ENCODE assay signal across 8 cellular contexts in the genomic region with DNA sequence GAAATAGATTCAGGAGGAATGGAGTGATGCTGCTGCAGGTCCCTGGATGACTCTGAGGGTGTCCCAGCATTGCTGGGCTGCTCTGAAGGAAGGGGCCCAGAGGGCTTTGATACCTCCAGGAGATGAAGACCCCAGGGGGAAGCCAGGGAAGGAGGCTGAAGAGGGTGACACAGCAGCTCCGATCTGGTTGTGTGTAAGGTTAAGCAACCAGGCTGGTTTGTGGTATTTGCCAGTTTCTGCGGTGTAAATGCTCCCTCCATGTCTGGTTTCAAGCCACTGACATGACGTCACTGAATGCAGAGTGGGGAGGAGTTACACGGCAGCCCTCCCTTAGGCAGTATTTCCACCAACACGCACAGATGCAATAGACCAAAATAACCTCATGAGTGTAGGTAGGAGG. TPM values are rescaled to one million over a fixed set of nuclear protein-coding genes. Genes with fewer than 3 reads are reported as not detected.
DNase-seq lines count a peak whose midpoint lies in the region; ATAC-seq and TF ChIP-seq lines count a peak whose summit lies in the region.

No MANE protein-coding gene starts in this region.

- no peak overlapping the region for H3K4me3 ChIP-seq in BJ (ENCODE audit: low read depth, low read length)
- H3K4me3 ChIP-seq in neural progenitor cell: no peak overlapping the region

- H3K4me1 ChIP-seq in neural progenitor cell: peaks cover 10% of the 10 kb centered on the region

- no peak overlapping the region for H3K27ac ChIP-seq in neural progenitor cell

- H3K27me3 ChIP-seq in BJ (ENCODE audit: control insufficient read depth, insufficient read depth, low read length) (no peaks in the 10 kb centered on the region), neural progenitor cell (no peaks in the 10 kb centered on the region)

- no peaks in the 10 kb centered on the region for H3F3A ChIP-seq in neural progenitor cell (ENCODE audit: low read depth)

- POLR2A ChIA-PET in BJ (lab: Charles Lee): interaction anchor here (0.5 kb wide), 1 partner anchor 257 kb away, joined by 6 read pairs; no protein-coding TSS in a partner anchor

- DNase-seq in BJ (ENCODE audit: low read depth) (peak; percentile 73), left lobe of liver (ENCODE audit: low spot score) (peak; percentile 12), KG1 (lab: John Stamatoyannopoulos, UW) (no peak), KBM-7 (no peak), neural progenitor cell (ENCODE audit: low spot score) (no peak)
- DNase-seq in activated naive CD4-positive, alpha-beta T cell treated with anti-CD3 and anti-CD28 coated beads, Interleukin-2, amount 50 U/mL, for 72 hours (ENCODE audit: low spot score in 2 of 2): peak in 1 of 2 donors; percentile 14

- in situ Hi-C loops in KBM-7 (cut with MboI; ENCODE audit: low pct_unique_long_range_greater_than_20kb, low sequenced_read_pairs): loop anchor here (10.0 kb wide), 1 partner anchor 198 kb away; no protein-coding TSS in a partner anchor

- H3K4me3 Mint-ChIP-seq in neural progenitor cell: no peak overlapping the region

- H3K36me3 Mint-ChIP-seq in activated naive CD4-positive, alpha-beta T cell treated with anti-CD3 and anti-CD28 coated beads, Interleukin-2, amount 50 U/mL, for 72 hours: no peaks in the 10 kb centered on the region
- peaks cover 16% of the 10 kb centered on the region for H3K36me3 Mint-ChIP-seq in neural progenitor cell

- H3K4me2 ChIP-seq in neural progenitor cell: no peak overlapping the region

- CTCF ChIA-PET in BJ (lab: Yijun Ruan, JAX): interaction anchor here (0.6 to 7.3 kb wide), 3 partner anchors 127 to 1380 kb away, joined by 3 to 47 read pairs (median 3); a partner anchor contains a TSS

- no peaks in the 10 kb centered on the region for H4K20me1 ChIP-seq in neural progenitor cell (ENCODE audit: low read depth)

- peaks cover 6% of the 10 kb centered on the region; the same call in 1 of the 2 replicates for H3K36me3 ChIP-seq in BJ (ENCODE audit: control insufficient read depth, insufficient read depth, low read length)
- no peaks in the 10 kb centered on the region for H3K36me3 ChIP-seq in neural progenitor cell

- peak; percentile 45 for ATAC-seq in HG02798 (IDR thresholded peaks at IDR 0.05; ENCODE audit: poor library complexity, unreplicated experiment)
- peak; percentile 53 to 75 for ATAC-seq in activated naive CD4-positive, alpha-beta T cell treated with anti-CD3 and anti-CD28 coated beads, Interleukin-2, amount 50 U/mL, for 72 hours
- ATAC-seq in left lobe of liver: no peak
- no peak for ATAC-seq in HG02981 (IDR thresholded peaks at IDR 0.05; ENCODE audit: unreplicated experiment)

- H3K9ac ChIP-seq in neural progenitor cell: no peak overlapping the region

- no peaks in the 10 kb centered on the region for H3K79me2 ChIP-seq in neural progenitor cell (ENCODE audit: low read depth)

- TF ChIP-seq CTCF in BJ (IDR thresholded peaks at IDR 0.05; ENCODE audit: insufficient read depth, low read depth, low read length) (no peak), neural progenitor cell (IDR thresholded peaks at IDR 0.05) (no peak)

- H2AFZ ChIP-seq in neural progenitor cell (replicated peaks): no peak overlapping the region

- peaks cover 29% of the 10 kb centered on the region for H3K4me1 Mint-ChIP-seq in neural progenitor cell

- no peak overlapping the region for H3K27ac Mint-ChIP-seq in activated naive CD4-positive, alpha-beta T cell treated with anti-CD3 and anti-CD28 coated beads, Interleukin-2, amount 50 U/mL, for 72 hours
- no peak overlapping the region for H3K27ac Mint-ChIP-seq in neural progenitor cell

- no peaks in the 10 kb centered on the region for H3K9me3 ChIP-seq in neural progenitor cell (ENCODE audit: low read depth)

- H3K27me3 Mint-ChIP-seq in neural progenitor cell (ENCODE audit: insufficient read depth, low read depth): peaks cover 10% of the 10 kb centered on the region

- peaks cover 0 to 6% of the 10 kb centered on the region in 2 donors for H3K9me3 Mint-ChIP-seq in activated naive CD4-positive, alpha-beta T cell treated with anti-CD3 and anti-CD28 coated beads, Interleukin-2, amount 50 U/mL, for 72 hours
- H3K9me3 Mint-ChIP-seq in neural progenitor cell: no peaks in the 10 kb centered on the region

RNA-seq across cellular contexts. Expression of a gene that starts 40.0 kb away (rescaled TPM):
- not detected in 2 replicates for polyA plus RNA-seq in BJ (2011; rRNA removed)
- polyA minus RNA-seq in BJ (2011; rRNA and poly(A)+ RNA removed): not detected in 2 replicates
- total RNA-seq in activated naive CD4-positive, alpha-beta T cell treated with anti-CD3 and anti-CD28 coated beads, Interleukin-2, amount 50 U/mL, for 72 hours: not detected
- 19,737 TPM for total RNA-seq in left lobe of liver
- total RNA-seq in neural progenitor cell (ENCODE audit: low replicate concordance): 1.5 TPM in 1 of 2 replicates, not detected in the other

RNA-seq across cellular contexts. Expression of a gene that starts 46.7 kb away (rescaled TPM):
- polyA plus RNA-seq in BJ (2011; rRNA removed): not detected in 2 replicates
- not detected in 2 replicates for polyA minus RNA-seq in BJ (2011; rRNA and poly(A)+ RNA removed)
- total RNA-seq in activated naive CD4-positive, alpha-beta T cell treated with anti-CD3 and anti-CD28 coated beads, Interleukin-2, amount 50 U/mL, for 72 hours: not detected
- total RNA-seq in left lobe of liver (4,103 TPM), neural progenitor cell (ENCODE audit: low replicate concordance) (0.43 TPM in 1 of 2 replicates, not detected in the other)

Comparison
In these comparisons a context has a peak if more than half of its experiments do, and no peak if none do; other contexts are left out.
1. DNase-seq: peak in BJ (single experiment) and left lobe of liver (single experiment); none in KG1 (single experiment), KBM-7 (single experiment) and neural progenitor cell (single experiment).
2. ATAC-seq: peak in HG02798 (single experiment) and activated naive CD4-positive, alpha-beta T cell treated with anti-CD3 and anti-CD28 coated beads, Interleukin-2, amount 50 U/mL, for 72 hours (2 of 2); none in left lobe of liver (single experiment) and HG02981 (single experiment).
3. RNA of a gene that starts 40.0 kb away (total RNA-seq): 19,737 TPM in left lobe of liver (single experiment); 1.5 TPM in neural progenitor cell and not detected in activated naive CD4-positive, alpha-beta T cell treated with anti-CD3 and anti-CD28 coated beads, Interleukin-2, amount 50 U/mL, for 72 hours; every median in the first group is over 1,000 times any median in the second.
4. RNA of a gene that starts 46.7 kb away (total RNA-seq): 4,103 TPM in left lobe of liver (single experiment); not detected in activated naive CD4-positive, alpha-beta T cell treated with anti-CD3 and anti-CD28 coated beads, Interleukin-2, amount 50 U/mL, for 72 hours and 0.43 TPM in neural progenitor cell; every median in the first group is over 1,000 times any median in the second.